ENCODE assay signal across 26 cellular contexts in genomic region chr11:28636033-28636432, GRCh38.
"Had no signal": no experiment of that assay in that cellular context is flagged by ENCODE, and none has a peak within 500 bp of the region (broad histone marks: within the 10 kb centered on the region; RNA-seq: fewer than 3 reads in every experiment).

No MANE protein-coding gene starts in this region.

- H3K36me3 Mint-ChIP-seq: activated naive CD4-positive, alpha-beta T cell treated with anti-CD3 and anti-CD28 coated beads, Interleukin-2, amount 10 ng/mL, durations not matched to agents 7 days and 5 days; activated naive CD8-positive, alpha-beta T cell treated with anti-CD3 and anti-CD28 coated beads for 36 hours had no signal

- H3K4me1 Mint-ChIP-seq: activated naive CD4-positive, alpha-beta T cell treated with anti-CD3 and anti-CD28 coated beads, Interleukin-2, amount 10 ng/mL, durations not matched to agents 7 days and 5 days; activated naive CD8-positive, alpha-beta T cell treated with anti-CD3 and anti-CD28 coated beads for 36 hours had no signal

- H3K9me3 Mint-ChIP-seq: activated CD8-positive, alpha-beta T cell treated with anti-CD3 and anti-CD28 coated beads for 36 hours; activated naive CD4-positive, alpha-beta T cell treated with anti-CD3 and anti-CD28 coated beads, Interleukin-2, amount 10 ng/mL, durations not matched to agents 7 days and 5 days; activated naive CD8-positive, alpha-beta T cell treated with anti-CD3 and anti-CD28 coated beads for 36 hours; activated T-cell treated with anti-CD3 and anti-CD28 coated beads, Interleukin-2, amount 50 U/mL, for 72 hours; activated T-helper 2 cell treated with anti-CD3 and anti-CD28 coated beads, Interferon-gamma antibody, Interleukin-2, Interleukin-4, amounts not matched to agents 10 μg/mL and 5 μg/mL and 100 μg/mL, durations not matched to agents 14 hours and 24 hours and 36 hours had no signal

- ATAC-seq: activated CD4-positive, CD25-positive, alpha-beta regulatory T cell treated with anti-CD3 and anti-CD28 coated beads, Interleukin-2, amount 50 U/mL, for 24 hours; activated CD8-positive, alpha-beta T cell treated with anti-CD3 and anti-CD28 coated beads for 36 hours; activated T-cell treated with anti-CD3 and anti-CD28 coated beads, Interleukin-2, amount 50 U/mL, for 72 hours had no signal

- H3K27ac Mint-ChIP-seq: activated CD8-positive, alpha-beta T cell treated with anti-CD3 and anti-CD28 coated beads for 36 hours; activated naive CD4-positive, alpha-beta T cell treated with anti-CD3 and anti-CD28 coated beads, Interleukin-2, amount 10 ng/mL, durations not matched to agents 7 days and 5 days; activated naive CD8-positive, alpha-beta T cell treated with anti-CD3 and anti-CD28 coated beads for 36 hours; activated T-cell treated with anti-CD3 and anti-CD28 coated beads, Interleukin-2, amount 50 U/mL, for 72 hours; activated T-helper 2 cell treated with anti-CD3 and anti-CD28 coated beads, Interferon-gamma antibody, Interleukin-2, Interleukin-4, amounts not matched to agents 10 μg/mL and 5 μg/mL and 100 μg/mL, durations not matched to agents 14 hours and 24 hours and 36 hours; T-helper 1 cell treated with Interleukin-12 subunit alpha and Interleukin-12 subunit beta and Interleukin-4 antibody, amounts not matched to agents 30 μg/mL and 1 μg/mL, for 36 hours had no signal

- H3K4me3 ChIP-seq: adrenal gland, breast epithelium, colonic mucosa, MG63 had no signal

- H3K27me3 Mint-ChIP-seq: activated CD8-positive, alpha-beta T cell treated with anti-CD3 and anti-CD28 coated beads for 36 hours; activated naive CD4-positive, alpha-beta T cell treated with anti-CD3 and anti-CD28 coated beads, Interleukin-2, amount 10 ng/mL, durations not matched to agents 7 days and 5 days had no signal

- H3K4me3 Mint-ChIP-seq: activated CD8-positive, alpha-beta T cell treated with anti-CD3 and anti-CD28 coated beads for 36 hours; activated naive CD4-positive, alpha-beta T cell treated with anti-CD3 and anti-CD28 coated beads, Interleukin-2, amount 10 ng/mL, durations not matched to agents 7 days and 5 days; activated naive CD8-positive, alpha-beta T cell treated with anti-CD3 and anti-CD28 coated beads for 36 hours; activated T-cell treated with anti-CD3 and anti-CD28 coated beads, Interleukin-2, amount 50 U/mL, for 72 hours; T-helper 1 cell treated with Interleukin-12 subunit alpha and Interleukin-12 subunit beta and Interleukin-4 antibody, amounts not matched to agents 30 μg/mL and 1 μg/mL, for 36 hours had no signal

- DNase-seq: activated CD4-positive, alpha-beta T cell treated with anti-CD3 and anti-CD28 coated beads for 4 hours; activated CD8-positive, alpha-beta memory T cell treated with anti-CD3 and anti-CD28 coated beads, Interleukin-2, amount 50 U/mL, for 4 hours; activated CD8-positive, alpha-beta T cell treated with anti-CD3 and anti-CD28 coated beads for 36 hours; activated gamma-delta T cell treated with Interleukin-2 at 50 U/mL for 16 hours; activated naive CD4-positive, alpha-beta T cell treated with anti-CD3 and anti-CD28 coated beads, Interleukin-2, amount 10 ng/mL, durations not matched to agents 7 days and 5 days; activated naive CD8-positive, alpha-beta T cell treated with anti-CD3 and anti-CD28 coated beads for 36 hours; activated T-cell treated with anti-CD3 and anti-CD28 coated beads, Interleukin-2, amount 50 U/mL, for 72 hours; adrenal gland; anterior cingulate cortex; caudate nucleus; colonic mucosa; MG63; MV-4-11; NCI-H1105; NCI-H1436; NCI-H1694 treated with DMSO at 0.1 percent for 48 hours; NCI-H2029 treated with DMSO at 0.1 percent for 48 hours; NCI-H345; NCI-H510A; NCI-H526 treated with DMSO at 0.1 percent for 48 hours; SIG-M5; SW 1271 had no signal
